Comparison of ENCODE assay signal across 8 cellular contexts in the genomic region with DNA sequence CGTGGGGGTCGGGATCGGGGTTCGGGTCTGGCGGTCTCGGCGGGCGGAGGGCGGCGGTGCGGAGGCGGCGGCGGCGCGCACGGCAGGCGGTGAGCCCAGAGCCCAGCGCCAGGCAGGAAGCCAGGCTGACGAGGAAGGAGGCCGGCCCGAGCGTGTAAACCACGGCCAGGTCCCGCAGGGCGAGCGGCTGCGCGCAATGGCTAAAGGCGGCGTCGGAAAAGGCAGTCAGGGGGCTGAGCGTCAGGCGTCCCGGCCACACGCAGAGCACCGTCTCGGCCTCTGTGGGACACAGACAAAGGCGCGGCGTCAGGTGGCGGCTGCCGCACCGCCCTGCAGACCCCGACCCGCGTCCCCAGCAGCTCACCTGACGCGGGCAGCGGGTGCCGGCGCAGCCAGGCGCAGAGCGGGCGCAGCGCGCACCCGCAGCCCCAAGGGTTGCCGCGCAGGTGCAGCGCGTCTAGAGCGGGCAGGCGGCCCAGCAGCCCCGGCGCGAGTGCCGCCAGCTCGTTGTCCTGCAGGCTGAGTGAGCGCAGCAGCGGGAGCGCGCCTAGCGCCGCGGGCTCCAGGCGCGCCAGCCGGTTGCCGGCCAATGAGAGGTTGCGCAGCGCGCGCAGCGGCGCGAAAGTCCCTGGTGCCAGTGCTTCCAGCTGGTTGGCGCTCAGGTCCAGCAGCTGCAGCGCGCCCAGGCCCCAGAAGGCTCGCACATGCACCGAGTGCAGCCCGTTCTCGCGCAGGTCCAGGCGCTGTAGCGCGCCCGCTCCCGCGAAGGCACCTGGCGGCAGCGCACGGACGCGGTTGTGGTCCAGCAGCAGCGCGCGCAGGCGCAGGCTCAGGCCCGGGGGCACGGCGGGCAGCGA. TPM values are rescaled to one million over a fixed set of nuclear protein-coding genes. Genes with fewer than 3 reads are reported as not detected.
A peak's percentile ranks its signal among the peaks of the same experiment; 100 is the strongest.
DNase-seq lines count a peak whose midpoint lies in the region; ATAC-seq and TF ChIP-seq lines count a peak whose summit lies in the region.

No MANE protein-coding gene starts in this region.

- no peak for TF ChIP-seq RAD21 in liver (IDR thresholded peaks at IDR 0.05)

- no peaks in the 10 kb centered on the region for H3K36me3 ChIP-seq in H7 (replicated peaks; ENCODE audit: control insufficient read depth, insufficient read depth, low read length)
- no peaks in the 10 kb centered on the region for H3K36me3 ChIP-seq in breast epithelium
- H3K36me3 ChIP-seq in liver (ENCODE audit: control insufficient read depth in 4 of 4, insufficient read depth in 3 of 4, low read depth in 1 of 4, low read length in 3 of 4) = no peaks in the 10 kb centered on the region
- no peaks in the 10 kb centered on the region for H3K36me3 ChIP-seq in vagina

- WGBS in liver = 2% methylated on average over 114 of the region's 114 CpGs

- TF ChIP-seq CTCF in breast epithelium (IDR thresholded peaks at IDR 0.05) = no peak
- TF ChIP-seq CTCF in liver (IDR thresholded peaks at IDR 0.05; ENCODE audit: low read depth, low read length, missing input control) = no peak
- TF ChIP-seq CTCF in vagina (IDR thresholded peaks at IDR 0.05) = no peak

- peak overlapping the region; percentile 50 for H3K4me3 ChIP-seq in H7 (ENCODE audit: insufficient read depth, low read depth, low read length)
- peak overlapping the region; percentile 8 to 72 (median 52) for H3K4me3 ChIP-seq in breast epithelium
- peak overlapping the region in 2 of 3 donors; percentile 33 to 42 for H3K4me3 ChIP-seq in liver (ENCODE audit: low read depth in 1 of 3, low read length in 3 of 3)
- H3K4me3 ChIP-seq in vagina = peak overlapping the region; percentile 23 to 48

- peak overlapping the region; percentile 52 to 55 for H3K27ac ChIP-seq in breast epithelium
- H3K27ac ChIP-seq in liver (ENCODE audit: low read depth in 1 of 2, low read length in 2 of 2) = no peak overlapping the region
- no peak overlapping the region for H3K27ac ChIP-seq in vagina

- TF ChIP-seq POLR2A in breast epithelium (IDR thresholded peaks at IDR 0.05) (no peak), vagina (IDR thresholded peaks at IDR 0.05) (no peak)

- DNase-seq in COLO668 (lab: John Stamatoyannopoulos, UW; ENCODE audit: unreplicated experiment) (peak; percentile 95), H7 (peak; percentile 98), NCI-H69 (lab: John Stamatoyannopoulos, UW) (peak; percentile 96), breast epithelium (ENCODE audit: low spot score in 2 of 2) (peak in 1 of 2 donors; percentile 74), vagina (ENCODE audit: extremely low spot score in 2 of 2) (no peak)
- no peak for DNase-seq in activated CD8-positive, alpha-beta memory T cell treated with anti-CD3 and anti-CD28 coated beads, Interleukin-2, amount 50 U/mL, for 48 hours

- H3K27me3 ChIP-seq in H7 (ENCODE audit: control insufficient read depth, insufficient read depth, low read length) (peaks cover 59% of the 10 kb centered on the region), breast epithelium (peaks cover 32 to 62% of the 10 kb centered on the region in 2 donors), liver (ENCODE audit: control insufficient read depth in 4 of 4, insufficient read depth in 4 of 4, low read length in 3 of 4) (peaks cover 7 to 29% (median 11%) of the 10 kb centered on the region in 4 donors), vagina (peaks cover 37% of the 10 kb centered on the region)

- H3K9me3 ChIP-seq in breast epithelium (no peaks in the 10 kb centered on the region), liver (ENCODE audit: control insufficient read depth in 4 of 4, low read length in 3 of 4) (no peaks in the 10 kb centered on the region), vagina (no peaks in the 10 kb centered on the region)

- intact Hi-C loops in breast epithelium (cut with DNase I; ENCODE audit: low total_unique reads) (no loop called here), vagina (cut with DNase I) (loop anchor here (10.0 kb wide), 1 partner anchor 246 kb away; no protein-coding TSS in a partner anchor)

- H3K9ac ChIP-seq in liver (ENCODE audit: low read depth in 1 of 2, low read length in 2 of 2) = no peak overlapping the region

- ATAC-seq in GM18511 (IDR thresholded peaks at IDR 0.05; ENCODE audit: unreplicated experiment) = no peak

- peaks cover 31 to 40% of the 10 kb centered on the region in 2 donors for H3K4me1 ChIP-seq in breast epithelium
- H3K4me1 ChIP-seq in liver (ENCODE audit: control insufficient read depth in 4 of 4, insufficient read depth in 4 of 4, low read length in 3 of 4) = peaks cover 18 to 24% (median 19%) of the 10 kb centered on the region in 4 donors
- peaks cover 27% of the 10 kb centered on the region for H3K4me1 ChIP-seq in vagina

TF ChIP-seq in liver, 16 proteins besides CTCF, POLR2A, EP300 and RAD21:
- TF ChIP-seq FOXA2 (IDR thresholded peaks at IDR 0.05) (no peak), NR2F2 (IDR thresholded peaks at IDR 0.05) (no peak)
- TF ChIP-seq, protein P1, sequence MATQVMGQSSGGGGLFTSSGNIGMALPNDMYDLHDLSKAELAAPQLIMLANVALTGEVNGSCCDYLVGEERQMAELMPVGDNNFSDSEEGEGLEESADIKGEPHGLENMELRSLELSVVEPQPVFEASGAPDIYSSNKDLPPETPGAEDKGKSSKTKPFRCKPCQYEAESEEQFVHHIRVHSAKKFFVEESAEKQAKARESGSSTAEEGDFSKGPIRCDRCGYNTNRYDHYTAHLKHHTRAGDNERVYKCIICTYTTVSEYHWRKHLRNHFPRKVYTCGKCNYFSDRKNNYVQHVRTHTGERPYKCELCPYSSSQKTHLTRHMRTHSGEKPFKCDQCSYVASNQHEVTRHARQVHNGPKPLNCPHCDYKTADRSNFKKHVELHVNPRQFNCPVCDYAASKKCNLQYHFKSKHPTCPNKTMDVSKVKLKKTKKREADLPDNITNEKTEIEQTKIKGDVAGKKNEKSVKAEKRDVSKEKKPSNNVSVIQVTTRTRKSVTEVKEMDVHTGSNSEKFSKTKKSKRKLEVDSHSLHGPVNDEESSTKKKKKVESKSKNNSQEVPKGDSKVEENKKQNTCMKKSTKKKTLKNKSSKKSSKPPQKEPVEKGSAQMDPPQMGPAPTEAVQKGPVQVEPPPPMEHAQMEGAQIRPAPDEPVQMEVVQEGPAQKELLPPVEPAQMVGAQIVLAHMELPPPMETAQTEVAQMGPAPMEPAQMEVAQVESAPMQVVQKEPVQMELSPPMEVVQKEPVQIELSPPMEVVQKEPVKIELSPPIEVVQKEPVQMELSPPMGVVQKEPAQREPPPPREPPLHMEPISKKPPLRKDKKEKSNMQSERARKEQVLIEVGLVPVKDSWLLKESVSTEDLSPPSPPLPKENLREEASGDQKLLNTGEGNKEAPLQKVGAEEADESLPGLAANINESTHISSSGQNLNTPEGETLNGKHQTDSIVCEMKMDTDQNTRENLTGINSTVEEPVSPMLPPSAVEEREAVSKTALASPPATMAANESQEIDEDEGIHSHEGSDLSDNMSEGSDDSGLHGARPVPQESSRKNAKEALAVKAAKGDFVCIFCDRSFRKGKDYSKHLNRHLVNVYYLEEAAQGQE (IDR thresholded peaks at IDR 0.05) = no peak

RNA-seq across cellular contexts. Expression of gene LRRC26, which starts 0.7 kb away (rescaled TPM):
- total RNA-seq in H7 (2014; rRNA removed; shearing (Covaris generic)) = 0.59 and 0.67 TPM in 2 replicates
- 1 to 10 TPM in 2 of 3 donors, not detected in 1; 7.8 to 9.2 TPM for total RNA-seq in breast epithelium
- under 1 TPM in 1 of 2 donors, not detected in 1; 0.17 TPM for total RNA-seq in liver
- under 1 TPM in 1 of 2 donors, not detected in 1; 0.09 TPM for polyA plus RNA-seq in liver
- not detected for total RNA-seq in vagina

RNA-seq across cellular contexts. Expression of gene TMEM210, which starts 2.7 kb away (rescaled TPM):
- not detected in 2 replicates for total RNA-seq in H7 (2014; rRNA removed; shearing (Covaris generic))
- total RNA-seq in breast epithelium = not detected
- not detected for total RNA-seq in liver
- polyA plus RNA-seq in liver = not detected
- total RNA-seq in vagina = not detected

RNA-seq across cellular contexts. Expression of gene ANAPC2, which starts 19.2 kb away (rescaled TPM):
- 26.2 and 37.0 TPM in 2 replicates for total RNA-seq in H7 (2014; rRNA removed; shearing (Covaris generic))
- total RNA-seq in breast epithelium (10 to 100 TPM; 32.0 to 35.7 (median 32.9) TPM), liver (10 to 100 TPM; 19.4 to 32.6 TPM), vagina (30.0 TPM)
- polyA plus RNA-seq in liver = 10 to 100 TPM in 1 of 2 donors, 1 to 10 TPM in 1; 9.3 to 19.9 TPM

RNA-seq across cellular contexts. Expression of gene SSNA1, which starts 19.3 kb away (rescaled TPM):
- total RNA-seq in H7 (2014; rRNA removed; shearing (Covaris generic)) = 109 and 143 TPM in 2 replicates
- total RNA-seq in breast epithelium (10 to 100 TPM; 75.0 to 92.8 (median 82.7) TPM), liver (10 to 100 TPM; 29.8 to 37.5 TPM), vagina (49.8 TPM)
- 10 to 100 TPM; 43.1 to 44.2 TPM for polyA plus RNA-seq in liver

RNA-seq across cellular contexts. Expression of gene GRIN1, which starts 30.2 kb away (rescaled TPM):
- 0.33 and 0.52 TPM in 2 replicates for total RNA-seq in H7 (2014; rRNA removed; shearing (Covaris generic))
- total RNA-seq in breast epithelium (1 to 10 TPM in 2 of 3 donors, not detected in 1; 1.3 to 1.9 TPM), liver (not detected), vagina (0.74 TPM)
- under 1 TPM in 1 of 2 donors, not detected in 1; 0.05 TPM for polyA plus RNA-seq in liver

Comparison
In these comparisons a context has a peak if more than half of its experiments do, and no peak if none do; other contexts are left out.
1. DNase-seq: peak in COLO668 (single experiment), H7 (single experiment) and NCI-H69 (single experiment); none in vagina (0 of 2) and activated CD8-positive, alpha-beta memory T cell treated with anti-CD3 and anti-CD28 coated beads, Interleukin-2, amount 50 U/mL, for 48 hours (single experiment).
2. H3K27ac ChIP-seq: peak in breast epithelium (2 of 2); none in liver (0 of 2) and vagina (single experiment).
3. Peak in every context shown above with its lines, with median percentiles within 50 percentile points of each other: H3K4me3 ChIP-seq.